Comparison of ENCODE assay signal across 10 cellular contexts in the genomic region with DNA sequence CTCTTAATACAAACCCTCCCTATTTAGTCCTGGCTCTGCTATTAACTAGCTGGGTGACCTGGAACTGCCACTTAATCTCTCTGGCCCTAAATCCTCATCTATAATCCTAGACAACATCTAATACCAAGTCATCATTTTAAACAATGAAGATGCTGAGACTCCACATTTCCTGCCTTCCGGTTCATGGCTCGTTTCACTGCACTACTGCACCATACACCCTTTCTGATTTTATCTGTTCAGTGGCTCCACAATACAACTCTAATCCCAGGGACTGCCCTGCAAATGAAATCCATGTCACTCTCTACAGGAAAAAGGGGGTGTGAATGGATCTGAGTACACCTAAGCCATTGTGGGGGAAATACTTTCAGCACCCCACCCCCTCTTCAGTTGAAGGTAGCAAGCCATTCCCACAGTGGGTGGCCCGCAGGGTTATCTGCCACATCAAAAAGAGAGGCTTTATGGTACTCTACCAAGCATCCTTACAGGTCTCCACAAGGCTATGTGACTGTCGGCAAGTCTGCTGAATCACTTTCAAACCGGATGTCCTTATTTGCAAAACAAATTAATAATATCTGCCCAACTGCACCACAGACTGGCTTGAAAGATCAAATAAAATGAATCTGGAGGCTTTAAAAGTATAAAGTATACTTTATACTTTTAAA.
DNase-seq lines count a peak whose midpoint lies in the region; ATAC-seq and TF ChIP-seq lines count a peak whose summit lies in the region.
"Had no signal": no experiment of that assay in that cellular context is flagged by ENCODE, and none has a peak within 500 bp of the region (broad histone marks: within the 10 kb centered on the region; RNA-seq: fewer than 3 reads in every experiment).

No MANE protein-coding gene starts in this region.

- WGBS in psoas muscle, 3 donors = 43 to 49% (median 46%) methylated on average over 5 of the region's 5 CpGs

- H3K27ac Mint-ChIP-seq in osteocyte (ENCODE audit: unreplicated experiment) = no peak overlapping the region
- H3K27ac Mint-ChIP-seq: activated naive CD8-positive, alpha-beta T cell had no signal

- TF ChIP-seq CTCF in osteocyte (IDR thresholded peaks at IDR 0.05) (no peak), psoas muscle (IDR thresholded peaks at IDR 0.05) (no peak)

- H3K9me3 Mint-ChIP-seq in osteocyte (ENCODE audit: unreplicated experiment) = no peaks in the 10 kb centered on the region

- intact Hi-C loops in psoas muscle (cut with DNase I) = no loop called here

- H3K27me3 ChIP-seq in psoas muscle (ENCODE audit: insufficient read depth in 3 of 3, low read length in 2 of 3) = no peaks in the 10 kb centered on the region

- H3K4me3 Mint-ChIP-seq in osteocyte (ENCODE audit: unreplicated experiment) = no peak overlapping the region
- H3K4me3 Mint-ChIP-seq: activated naive CD8-positive, alpha-beta T cell had no signal

- H3K4me1 ChIP-seq in psoas muscle = no peaks in the 10 kb centered on the region

- no peaks in the 10 kb centered on the region for H3K36me3 Mint-ChIP-seq in osteocyte (ENCODE audit: unreplicated experiment)
- H3K36me3 Mint-ChIP-seq: activated naive CD8-positive, alpha-beta T cell had no signal

- H3K4me3 ChIP-seq in psoas muscle = no peak overlapping the region
- H3K4me3 ChIP-seq: PC-9 had no signal

- H3K27me3 Mint-ChIP-seq in osteocyte (ENCODE audit: unreplicated experiment) = no peaks in the 10 kb centered on the region

- DNase-seq in iPS-NIHi7 (ENCODE audit: extremely low spot score) (peak; percentile 26), NCI-H146 (lab: John Stamatoyannopoulos, UW) (no peak), OCI-M2 (lab: John Stamatoyannopoulos, UW; ENCODE audit: unreplicated experiment) (no peak), osteocyte (ENCODE audit: extremely low spot score, unreplicated experiment) (no peak), psoas muscle (no peak)
- DNase-seq: PC-9 had no signal

- H3K9me3 ChIP-seq in psoas muscle = no peaks in the 10 kb centered on the region

- H3K27ac ChIP-seq in psoas muscle = no peak overlapping the region
- H3K27ac ChIP-seq: PC-9 had no signal

- no peaks in the 10 kb centered on the region for H3K36me3 ChIP-seq in psoas muscle (ENCODE audit: insufficient read depth in 1 of 2, low read depth in 1 of 2)

- ATAC-seq in GM18861 (IDR thresholded peaks at IDR 0.05; ENCODE audit: unreplicated experiment) = peak; percentile 93
- ATAC-seq in GM21786 (IDR thresholded peaks at IDR 0.05; ENCODE audit: unreplicated experiment) = peak; percentile 89
- peak; percentile 90 for ATAC-seq in HG03571 (IDR thresholded peaks at IDR 0.05; ENCODE audit: unreplicated experiment)
- ATAC-seq in psoas muscle = no peak

- peaks cover 12% of the 10 kb centered on the region for H3K4me1 Mint-ChIP-seq in osteocyte (ENCODE audit: unreplicated experiment)

Comparison
In these comparisons a context has a peak if more than half of its experiments do, and no peak if none do; other contexts are left out.
1. ATAC-seq: peak in GM18861 (single experiment), GM21786 (single experiment) and HG03571 (single experiment); none in psoas muscle (0 of 4).